Comparison of ENCODE assay signal across 8 cellular contexts in the genomic region with DNA sequence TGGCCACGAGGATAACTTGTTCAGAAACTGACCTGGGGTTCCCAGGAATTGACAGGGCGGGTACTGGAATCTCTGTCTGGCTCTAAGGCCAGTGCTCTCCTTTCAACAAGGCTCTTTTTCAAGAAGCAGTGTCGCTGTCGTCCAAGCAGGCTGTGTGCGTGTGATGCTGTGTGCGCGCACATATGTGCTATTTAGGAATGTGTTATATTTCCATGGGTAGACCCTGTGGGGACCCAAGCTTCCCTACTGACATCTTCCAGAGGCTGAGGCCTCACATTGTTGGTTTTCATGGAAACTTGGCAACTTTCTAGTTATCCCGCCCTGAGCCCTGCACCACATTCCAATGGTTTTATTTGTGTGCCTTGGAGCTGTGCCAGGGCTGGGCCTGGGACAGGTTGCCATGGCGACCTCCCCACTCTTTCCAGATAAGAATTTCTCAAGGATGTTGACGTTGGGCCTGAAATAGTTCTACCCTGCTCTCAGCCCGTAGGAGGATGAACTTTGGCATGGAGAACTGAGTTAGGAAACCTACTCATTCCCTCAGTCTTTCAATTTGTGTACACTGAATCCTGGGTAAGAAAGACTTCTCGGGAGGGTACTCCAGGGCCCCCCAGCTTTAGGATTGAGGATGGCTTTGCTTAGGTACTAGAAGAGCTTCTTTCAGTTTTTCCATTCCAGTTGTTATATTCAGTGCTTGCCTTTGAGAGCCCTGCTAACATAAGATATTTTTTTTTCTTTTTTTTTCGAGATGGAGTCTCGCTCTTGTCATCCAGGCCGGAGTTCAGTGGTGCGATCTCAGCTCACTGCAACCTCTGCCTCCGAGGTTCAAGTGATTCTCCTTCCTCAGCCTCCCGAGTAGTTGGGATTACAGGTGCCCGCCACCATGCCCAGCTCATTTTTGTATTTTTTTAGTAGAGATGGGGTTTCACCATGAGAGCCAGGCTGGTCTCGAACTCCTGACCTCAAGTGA. TPM values are rescaled to one million over a fixed set of nuclear protein-coding genes. Genes with fewer than 3 reads are reported as not detected.
DNase-seq lines count a peak whose midpoint lies in the region; ATAC-seq and TF ChIP-seq lines count a peak whose summit lies in the region.

No MANE protein-coding gene starts in this region.

- 22% methylated on average over 20 of the region's 20 CpGs for WGBS in urinary bladder

- no peaks in the 10 kb centered on the region for H3K27me3 Mint-ChIP-seq in mesothelial cell of epicardium (ENCODE audit: low read depth)

- no peaks in the 10 kb centered on the region for H3K36me3 Mint-ChIP-seq in mesothelial cell of epicardium

- H3K9me3 ChIP-seq in Panc1 (ENCODE audit: control insufficient read depth, insufficient read depth, low read depth, low read length): no peaks in the 10 kb centered on the region

- H3K9me3 Mint-ChIP-seq in mesothelial cell of epicardium: no peaks in the 10 kb centered on the region

- H3K4me1 Mint-ChIP-seq in mesothelial cell of epicardium: peaks cover 80% of the 10 kb centered on the region

- H3K27ac ChIP-seq in Panc1 (ENCODE audit: low read length) (peak overlapping the region; percentile 87), urinary bladder (ENCODE audit: low read depth) (peak overlapping the region; percentile 65)

- in situ Hi-C loops in Panc1 (cut with HindIII; ENCODE audit: low pct_unique_long_range_greater_than_20kb, low sequenced_read_pairs): no loop called here

- TSS peak; percentile 97 for BruUV-seq in Panc1 (replicated peaks; lab: Mats Ljungman, UMichigan)

- intact Hi-C loops in Panc1 (cut with micrococcal nuclease; ENCODE audit: unreplicated experiment): loop anchor here (5.0 kb wide), 1 partner anchor 37 kb away; a partner anchor contains a TSS

- H3K36me3 ChIP-seq in Panc1 (ENCODE audit: control insufficient read depth, insufficient read depth, low read length): no peaks in the 10 kb centered on the region
- no peaks in the 10 kb centered on the region for H3K36me3 ChIP-seq in urinary bladder (ENCODE audit: insufficient read depth)

- DNase-seq in DMS53 (lab: John Stamatoyannopoulos, UW) (peak; percentile 81), Panc1 (ENCODE audit: low read depth, low spot score) (peak; percentile 87), epithelial cell of esophagus (ENCODE audit: low read depth) (peak; percentile 95), mesothelial cell of epicardium (ENCODE audit: low spot score in 2 of 2, unreplicated experiment in 2 of 2) (peak; percentile 94 to 97), Kasumi-1 (lab: John Stamatoyannopoulos, UW) (no peak), NCI-H510A (lab: John Stamatoyannopoulos, UW) (no peak)

- POLR2A ChIA-PET in Panc1 (lab: Charles Lee): interaction anchor here (0.7 to 1.0 kb wide), 5 partner anchors 9 to 456 kb away, joined by 3 to 6 read pairs (median 3); no protein-coding TSS in a partner anchor

- TF ChIP-seq CTCF in Panc1 (IDR thresholded peaks at IDR 0.05) (no peak), epithelial cell of esophagus (IDR thresholded peaks at IDR 0.05; ENCODE audit: insufficient read depth, low read depth, low read length, missing control alignments) (no peak), mesothelial cell of epicardium (IDR thresholded peaks at IDR 0.05; ENCODE audit: unreplicated experiment) (no peak)

- H3K4me1 ChIP-seq in Panc1 (ENCODE audit: control insufficient read depth, insufficient read depth, low read length) (peaks cover 67% of the 10 kb centered on the region), urinary bladder (ENCODE audit: insufficient read depth) (no peaks in the 10 kb centered on the region)

- CTCF ChIA-PET in Panc1 (lab: Charles Lee): no interaction called here

- H3K4me3 ChIP-seq in Panc1 (ENCODE audit: low read depth in 2 of 2, low read length in 2 of 2) (peak overlapping the region in 1 of 2 experiments; percentile 25; a peak in 2 of 4 replicates), epithelial cell of esophagus (ENCODE audit: low read length) (no peak overlapping the region), urinary bladder (ENCODE audit: low read depth, low read length) (no peak overlapping the region)

- H3K4me3 Mint-ChIP-seq in mesothelial cell of epicardium: peak overlapping the region; percentile 34

- no peaks in the 10 kb centered on the region for H3K27me3 ChIP-seq in Panc1 (ENCODE audit: control insufficient read depth, insufficient read depth, low read length)

- peak; percentile 89 for ATAC-seq in Panc1
- no peak for ATAC-seq in GM21526 (IDR thresholded peaks at IDR 0.05; ENCODE audit: low FRiP score, unreplicated experiment)

- peak overlapping the region; percentile 99 for H3K27ac Mint-ChIP-seq in mesothelial cell of epicardium

RNA-seq across cellular contexts. Expression of a gene that starts 38.8 kb away (rescaled TPM):
- total RNA-seq in Panc1 (2021; ENCODE audit: unreplicated experiment): 137 TPM
- polyA plus RNA-seq in Panc1 (2012; ENCODE audit: insufficient read length): 80.1 TPM
- total RNA-seq in mesothelial cell of epicardium: 201 to 216 TPM (median 208 TPM) in 3 replicates
- total RNA-seq in urinary bladder: 155 TPM
- 50.7 TPM for polyA plus RNA-seq in urinary bladder

RNA-seq across cellular contexts. Expression of a gene that starts 59.3 kb away (rescaled TPM):
- total RNA-seq in Panc1 (2021; ENCODE audit: unreplicated experiment): 97.4 TPM
- polyA plus RNA-seq in Panc1 (2012; ENCODE audit: insufficient read length): 54.1 TPM
- 134 to 150 TPM (median 149 TPM) in 3 replicates for total RNA-seq in mesothelial cell of epicardium
- total RNA-seq in urinary bladder: 156 TPM
- 94.0 TPM for polyA plus RNA-seq in urinary bladder

Comparison
In these comparisons a context has a peak if more than half of its experiments do, and no peak if none do; other contexts are left out.
1. DNase-seq: peak in DMS53 (single experiment), Panc1 (single experiment), epithelial cell of esophagus (single experiment) and mesothelial cell of epicardium (2 of 2); none in Kasumi-1 (0 of 2) and NCI-H510A (single experiment).